24 cellular contexts compared by ENCODE assay signal in genomic region chr7:96246972-96247371, GRCh38.
A peak's percentile ranks its signal among the peaks of the same experiment; 100 is the strongest.
DNase-seq lines count a peak whose midpoint lies in the region; ATAC-seq and TF ChIP-seq lines count a peak whose summit lies in the region.
"Had no signal": no experiment of that assay in that cellular context is flagged by ENCODE, and none has a peak within 500 bp of the region (broad histone marks: within the 10 kb centered on the region; RNA-seq: fewer than 3 reads in every experiment).

No MANE protein-coding gene starts in this region.

- H3K27ac ChIP-seq in CD8-positive, alpha-beta T cell (ENCODE audit: low read depth, low read length): no peak overlapping the region
- H3K27ac ChIP-seq: HL-60, left ventricle myocardium inferior, RWPE1, SK-N-MC, upper lobe of left lung had no signal

- CTCF ChIA-PET in CD8-positive, alpha-beta T cell (lab: Charles Lee): no interaction called here

- H3K9me3 Mint-ChIP-seq in brain: peaks cover 0 to 22% (median 9%) of the 10 kb centered on the region in 5 experiments
- H3K9me3 Mint-ChIP-seq in CD8-positive, alpha-beta T cell: peaks cover 4% of the 10 kb centered on the region
- peaks cover 6% of the 10 kb centered on the region for H3K9me3 Mint-ChIP-seq in stimulated activated memory B cell treated with anti-CD40 and anti-IgM and Interleukin-4, amounts not matched to agents 10 μg/mL and 1 μg/mL and 100 μg/mL, for 72 hours
- H3K9me3 Mint-ChIP-seq: activated naive CD4-positive, alpha-beta T cell treated with anti-CD3 and anti-CD28 coated beads, Interleukin-2, amount 50 U/mL, for 24 hours; activated T-helper 1 cell treated with anti-CD3 and anti-CD28 coated beads, Interleukin-12 subunit alpha, Interleukin-12 subunit beta, Interleukin-2, Interleukin-4 antibody, amounts not matched to agents 30 ng/mL and 10 ng/mL and 1 ng/mL, durations not matched to agents 14 hours and 24 hours and 36 hours had no signal

- H3K4me1 ChIP-seq in CD8-positive, alpha-beta T cell (ENCODE audit: insufficient read depth, low read length): no peaks in the 10 kb centered on the region
- H3K4me1 ChIP-seq: Caco-2 had no signal

- POLR2A ChIA-PET in CD8-positive, alpha-beta T cell (lab: Charles Lee): no interaction called here

- H3K27ac Mint-ChIP-seq in brain: peak overlapping the region; percentile 69 to 93 (median 88)
- no peak overlapping the region for H3K27ac Mint-ChIP-seq in CD8-positive, alpha-beta T cell
- H3K27ac Mint-ChIP-seq in stimulated activated memory B cell treated with anti-CD40 and anti-IgM and Interleukin-4, amounts not matched to agents 10 μg/mL and 1 μg/mL and 100 μg/mL, for 72 hours: no peak overlapping the region
- H3K27ac Mint-ChIP-seq: activated CD4-positive, alpha-beta T cell treated with anti-CD3 and anti-CD28 coated beads, Interleukin-2, amount 10 ng/mL, durations not matched to agents 7 days and 5 days; activated naive CD4-positive, alpha-beta T cell treated with anti-CD3 and anti-CD28 coated beads, Interleukin-2, amount 50 U/mL, for 24 hours; activated T-helper 1 cell treated with anti-CD3 and anti-CD28 coated beads, Interleukin-12 subunit alpha, Interleukin-12 subunit beta, Interleukin-2, Interleukin-4 antibody, amounts not matched to agents 30 ng/mL and 10 ng/mL and 1 ng/mL, durations not matched to agents 14 hours and 24 hours and 36 hours; mesothelial cell of epicardium; naive thymus-derived CD8-positive, alpha-beta T cell had no signal

- peak; percentile 7 for DNase-seq in DMS79 (lab: John Stamatoyannopoulos, UW)
- DNase-seq in NCI-H146 (lab: John Stamatoyannopoulos, UW): peak; percentile 80
- peak; percentile 24 for DNase-seq in NCI-H2227 treated with DMSO at 0.1 percent for 48 hours (lab: John Stamatoyannopoulos, UW)
- DNase-seq in CD8-positive, alpha-beta T cell: no peak
- DNase-seq in activated T-cell treated with anti-CD3 and anti-CD28 coated beads, Interleukin-2, amount 50 U/mL, for 1 hour: no peak
- DNase-seq: activated CD4-positive, alpha-beta T cell treated with anti-CD3 and anti-CD28 coated beads, Interleukin-2, amount 10 ng/mL, durations not matched to agents 7 days and 5 days; Caco-2; Karpas-422; left ventricle myocardium inferior; naive thymus-derived CD8-positive, alpha-beta T cell; NCI-H510A treated with DMSO at 0.1 percent for 48 hours; small intestine; stimulated activated CD4-positive, alpha-beta T cell treated with anti-CD3 and anti-CD28 coated beads, Interleukin-2, amount 100 ng/mL, for 24 hours; T-helper 2 cell; upper lobe of left lung had no signal

- no peaks in the 10 kb centered on the region for H3K27me3 ChIP-seq in CD8-positive, alpha-beta T cell (ENCODE audit: insufficient read depth, low read length)
- H3K27me3 ChIP-seq: upper lobe of left lung had no signal

- intact Hi-C loops in CD8-positive, alpha-beta T cell (cut with DNase I, micrococcal nuclease): no loop called here

- ATAC-seq in CD8-positive, alpha-beta T cell: no peak
- no peak for ATAC-seq in GM18520 (IDR thresholded peaks at IDR 0.05; ENCODE audit: unreplicated experiment)
- ATAC-seq in stimulated activated memory B cell treated with anti-CD40 and anti-IgM and Interleukin-4, amounts not matched to agents 10 μg/mL and 1 μg/mL and 100 μg/mL, for 72 hours: no peak
- ATAC-seq: naive thymus-derived CD8-positive, alpha-beta T cell had no signal

- no peak for TF ChIP-seq CTCF in brain (conservative IDR thresholded peaks at IDR 0.05)
- no peak for TF ChIP-seq CTCF in CD8-positive, alpha-beta T cell (IDR thresholded peaks at IDR 0.05)

- no peaks in the 10 kb centered on the region for H3K36me3 ChIP-seq in CD8-positive, alpha-beta T cell (ENCODE audit: insufficient read depth, low read length)
- H3K36me3 ChIP-seq: upper lobe of left lung had no signal

- no peak overlapping the region for H3K4me3 ChIP-seq in CD8-positive, alpha-beta T cell (ENCODE audit: low read depth, low read length)
- H3K4me3 ChIP-seq: left ventricle myocardium inferior, SK-N-MC, upper lobe of left lung had no signal

- peaks cover 12% of the 10 kb centered on the region for H3K36me3 Mint-ChIP-seq in brain
- H3K36me3 Mint-ChIP-seq in CD8-positive, alpha-beta T cell: peaks cover 5% of the 10 kb centered on the region
- peaks cover 25% of the 10 kb centered on the region for H3K36me3 Mint-ChIP-seq in stimulated activated memory B cell treated with anti-CD40 and anti-IgM and Interleukin-4, amounts not matched to agents 10 μg/mL and 1 μg/mL and 100 μg/mL, for 72 hours

- H3K4me3 Mint-ChIP-seq in brain: peak overlapping the region in 4 of 5 experiments; percentile 6 to 60 (median 43)
- H3K4me3 Mint-ChIP-seq in CD8-positive, alpha-beta T cell: no peak overlapping the region
- H3K4me3 Mint-ChIP-seq in stimulated activated memory B cell treated with anti-CD40 and anti-IgM and Interleukin-4, amounts not matched to agents 10 μg/mL and 1 μg/mL and 100 μg/mL, for 72 hours: no peak overlapping the region
- H3K4me3 Mint-ChIP-seq: activated CD4-positive, alpha-beta T cell treated with anti-CD3 and anti-CD28 coated beads, Interleukin-2, amount 10 ng/mL, durations not matched to agents 7 days and 5 days; activated naive CD4-positive, alpha-beta T cell treated with anti-CD3 and anti-CD28 coated beads, Interleukin-2, amount 50 U/mL, for 24 hours; activated T-helper 1 cell treated with anti-CD3 and anti-CD28 coated beads, Interleukin-12 subunit alpha, Interleukin-12 subunit beta, Interleukin-2, Interleukin-4 antibody, amounts not matched to agents 30 ng/mL and 10 ng/mL and 1 ng/mL, durations not matched to agents 14 hours and 24 hours and 36 hours; mesothelial cell of epicardium; naive thymus-derived CD8-positive, alpha-beta T cell had no signal

- H3K4me1 Mint-ChIP-seq in brain: peaks cover 60% of the 10 kb centered on the region
- peaks cover 19% of the 10 kb centered on the region for H3K4me1 Mint-ChIP-seq in CD8-positive, alpha-beta T cell (ENCODE audit: low read depth)
- peaks cover 40% of the 10 kb centered on the region for H3K4me1 Mint-ChIP-seq in stimulated activated memory B cell treated with anti-CD40 and anti-IgM and Interleukin-4, amounts not matched to agents 10 μg/mL and 1 μg/mL and 100 μg/mL, for 72 hours

- H3K9me3 ChIP-seq in CD8-positive, alpha-beta T cell (ENCODE audit: low read length): no peaks in the 10 kb centered on the region
- H3K9me3 ChIP-seq: Caco-2, left ventricle myocardium inferior, upper lobe of left lung had no signal

- H3K27me3 Mint-ChIP-seq in brain: peaks cover 8% of the 10 kb centered on the region
- H3K27me3 Mint-ChIP-seq in CD8-positive, alpha-beta T cell (ENCODE audit: low read depth): no peaks in the 10 kb centered on the region
- H3K27me3 Mint-ChIP-seq in stimulated activated memory B cell treated with anti-CD40 and anti-IgM and Interleukin-4, amounts not matched to agents 10 μg/mL and 1 μg/mL and 100 μg/mL, for 72 hours: no peaks in the 10 kb centered on the region
- H3K27me3 Mint-ChIP-seq: activated CD4-positive, alpha-beta T cell treated with anti-CD3 and anti-CD28 coated beads, Interleukin-2, amount 10 ng/mL, durations not matched to agents 7 days and 5 days; activated naive CD4-positive, alpha-beta T cell treated with anti-CD3 and anti-CD28 coated beads, Interleukin-2, amount 50 U/mL, for 24 hours; naive thymus-derived CD8-positive, alpha-beta T cell had no signal

Comparison
In these comparisons a context has a peak if more than half of its experiments do, and no peak if none do; other contexts are left out.
1. DNase-seq: peak in DMS79 (single experiment), NCI-H146 (single experiment) and NCI-H2227 treated with DMSO at 0.1 percent for 48 hours (single experiment); none in CD8-positive, alpha-beta T cell (0 of 7) and activated T-cell treated with anti-CD3 and anti-CD28 coated beads, Interleukin-2, amount 50 U/mL, for 1 hour (single experiment).
2. H3K27ac Mint-ChIP-seq: peak in brain (5 of 5); none in CD8-positive, alpha-beta T cell (single experiment) and stimulated activated memory B cell treated with anti-CD40 and anti-IgM and Interleukin-4, amounts not matched to agents 10 μg/mL and 1 μg/mL and 100 μg/mL, for 72 hours (single experiment).
3. H3K4me3 Mint-ChIP-seq: peak in brain (4 of 5); none in CD8-positive, alpha-beta T cell (single experiment) and stimulated activated memory B cell treated with anti-CD40 and anti-IgM and Interleukin-4, amounts not matched to agents 10 μg/mL and 1 μg/mL and 100 μg/mL, for 72 hours (single experiment).